ENCODE assay signal across 8 cellular contexts in the genomic region with DNA sequence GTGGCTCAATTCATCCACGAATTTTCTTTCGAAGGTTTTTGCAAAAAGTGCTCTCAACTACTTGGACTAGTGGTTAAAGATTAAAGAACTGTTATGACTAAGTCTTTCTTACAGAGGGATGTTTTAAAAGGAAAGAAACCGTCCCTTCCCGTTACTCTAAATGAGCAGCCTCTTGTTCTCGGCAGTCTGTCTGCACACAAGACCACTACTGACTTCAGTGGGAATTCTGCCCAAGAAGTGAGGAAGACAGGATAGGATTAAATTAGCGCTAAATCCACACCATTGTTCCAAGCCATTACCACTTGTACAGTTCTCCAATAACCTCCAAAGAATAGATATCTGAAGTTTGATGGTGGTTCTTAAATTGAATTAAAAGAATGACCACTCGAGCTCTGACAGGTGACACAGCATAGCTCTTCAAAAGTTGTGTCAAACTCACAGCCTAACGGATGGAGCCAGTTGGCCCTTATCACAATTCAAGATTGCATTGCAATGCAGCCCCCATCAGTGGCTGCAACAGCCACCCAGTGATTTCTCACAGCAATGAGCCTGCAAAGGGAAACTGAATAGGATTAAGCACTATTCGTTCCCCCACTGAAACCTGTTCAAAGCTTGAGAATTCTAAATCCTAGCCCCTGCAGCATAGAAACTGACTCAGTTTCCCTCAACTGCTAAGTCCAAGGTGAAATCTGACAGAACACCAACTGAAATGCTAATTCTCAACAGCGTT. TPM values are rescaled to one million over a fixed set of nuclear protein-coding genes. Genes with fewer than 3 reads are reported as not detected.
A peak's percentile ranks its signal among the peaks of the same experiment; 100 is the strongest.
DNase-seq lines count a peak whose midpoint lies in the region; ATAC-seq and TF ChIP-seq lines count a peak whose summit lies in the region.

No MANE protein-coding gene starts in this region.

- H2AK9ac ChIP-seq in IMR-90 (replicated peaks; ENCODE audit: low read depth, low read length, poor library complexity) = no peak overlapping the region

- 0 out of 2 replicates have a peak, but pooled peaks cover 2% of the 10 kb centered on the region for H3K36me3 ChIP-seq in IMR-90 (ENCODE audit: control insufficient read depth, insufficient read depth, low read length)
- peaks cover 0 to 6% (median 0%) of the 10 kb centered on the region in 3 experiments for H3K36me3 ChIP-seq in naive thymus-derived CD4-positive, alpha-beta T cell (ENCODE audit: control insufficient read depth in 2 of 3, insufficient read depth in 3 of 3, low read length in 3 of 3)

- peaks cover 2% of the 10 kb centered on the region; the same call in 1 of the 2 replicates for H3K9me1 ChIP-seq in IMR-90 (ENCODE audit: insufficient read depth, low read length)

- peaks cover 7 to 36% of the 10 kb centered on the region in 2 experiments for H3K79me1 ChIP-seq in IMR-90 (ENCODE audit: low read depth in 1 of 2, low read length in 2 of 2)

- peaks cover 21% of the 10 kb centered on the region for H3K4me1 Mint-ChIP-seq in central memory CD8-positive, alpha-beta T cell
- H3K4me1 Mint-ChIP-seq in naive thymus-derived CD4-positive, alpha-beta T cell = peaks cover 8 to 27% (median 25%) of the 10 kb centered on the region in 7 donors

- peak overlapping the region; percentile 21 for H3K14ac ChIP-seq in IMR-90 (replicated peaks; ENCODE audit: low read depth, low read length)

- H3K18ac ChIP-seq in IMR-90 (ENCODE audit: low read depth, low read length) = peak overlapping the region; percentile 49; the same call in 1 of the 2 replicates

- H2AK5ac ChIP-seq in IMR-90 (ENCODE audit: low read depth, low read length) = peak overlapping the region; percentile 46; the same call in 1 of the 2 replicates

- in situ Hi-C loops in IMR-90 (cut with MboI; ENCODE audit: low sequenced_read_pairs) = no loop called here

- ATAC-seq in IMR-90 (ENCODE audit: low read depth) (no peak), HG02973 (IDR thresholded peaks at IDR 0.05; ENCODE audit: unreplicated experiment) (no peak), HG03354 (IDR thresholded peaks at IDR 0.05; ENCODE audit: poor library complexity, severe bottlenecking, unreplicated experiment) (no peak), HG03520 (IDR thresholded peaks at IDR 0.05; ENCODE audit: unreplicated experiment) (no peak)
- ATAC-seq in central memory CD8-positive, alpha-beta T cell (replicated peaks; ENCODE audit: extremely low read depth, poor library complexity, severe bottlenecking) = no peak
- ATAC-seq in naive thymus-derived CD4-positive, alpha-beta T cell = no peak

- peak overlapping the region; percentile 56 for H3K27ac ChIP-seq in IMR-90 (ENCODE audit: insufficient read depth, low read length)
- H3K27ac ChIP-seq in naive thymus-derived CD4-positive, alpha-beta T cell (ENCODE audit: low read depth, low read length) = no peak overlapping the region

- H4K91ac ChIP-seq in IMR-90 (ENCODE audit: insufficient read depth, low read depth, low read length) = peak overlapping the region; percentile 38; the same call in 1 of the 2 replicates

- H2BK15ac ChIP-seq in IMR-90 (ENCODE audit: low read depth, low read length) = peak overlapping the region; percentile 11; the same call in 1 of the 3 replicates

- POLR2A ChIA-PET in IMR-90 (lab: Charles Lee; ENCODE audit: unreplicated experiment) = no interaction called here
- POLR2A ChIA-PET in naive thymus-derived CD4-positive, alpha-beta T cell (lab: Charles Lee) = interaction anchor here (0.8 kb wide), 1 partner anchor 8 kb away, joined by 4 read pairs; no protein-coding TSS in a partner anchor

- peak overlapping the region; percentile 90 for H3K9ac ChIP-seq in IMR-90 (ENCODE audit: low read depth, low read length)

- TF ChIP-seq CTCF in GM12875 (IDR thresholded peaks at IDR 0.05; ENCODE audit: borderline replicate concordance, insufficient read depth, low read depth, low read length) = no peak
- no peak for TF ChIP-seq CTCF in IMR-90 (conservative IDR thresholded peaks at IDR 0.05; ENCODE audit: low read depth, low read length)

- H3K4me3 ChIP-seq in GM12875 (ENCODE audit: low read depth, low read length) (peak overlapping the region; percentile 79), IMR-90 (ENCODE audit: insufficient read depth, low read depth, low read length) (peak overlapping the region; percentile 65)
- H3K4me3 ChIP-seq in naive thymus-derived CD4-positive, alpha-beta T cell (ENCODE audit: low read length) = no peak overlapping the region

- H4K5ac ChIP-seq in IMR-90 (ENCODE audit: low read depth, low read length) = no peak overlapping the region; the same call in 1 of the 2 replicates

- H2AFZ ChIP-seq in IMR-90 (replicated peaks; ENCODE audit: low read length, poor library complexity) = no peak overlapping the region

- WGBS in IMR-90 (ENCODE audit: extremely low coverage in 2 of 2, insufficient read length in 1 of 2), 2 experiments = no CpG with 5 or more reads among the region's 10 CpGs

- dilution Hi-C loops in IMR-90 (cut with HindIII; ENCODE audit: low sequenced_read_pairs, unreplicated experiment) = no loop called here

- peak overlapping the region; percentile 25 for H2BK120ac ChIP-seq in IMR-90 (ENCODE audit: low read depth, low read length)

- peak overlapping the region; percentile 33 for H3K56ac ChIP-seq in IMR-90 (ENCODE audit: extremely low read depth, insufficient read depth, low read length)

- intact Hi-C loops in IMR-90 (cut with micrococcal nuclease) = loop anchor here (1.0 to 5.0 kb wide), 4 partner anchors 30 to 176 kb away; no protein-coding TSS in a partner anchor
- intact Hi-C loops in naive thymus-derived CD4-positive, alpha-beta T cell (cut with micrococcal nuclease) = loop anchor here (5.0 to 10.0 kb wide), 5 partner anchors 56 to 926 kb away; a partner anchor contains a TSS

- BruUV-seq in IMR-90 (replicated peaks; lab: Mats Ljungman, UMichigan) = no TSS peak

- H3K27me3 Mint-ChIP-seq in central memory CD8-positive, alpha-beta T cell = no peaks in the 10 kb centered on the region
- H3K27me3 Mint-ChIP-seq in naive thymus-derived CD4-positive, alpha-beta T cell = peaks cover 0 to 29% (median 0%) of the 10 kb centered on the region in 5 donors

- H3K4me2 ChIP-seq in IMR-90 (ENCODE audit: low read depth, low read length) = peak overlapping the region; percentile 99

- peak overlapping the region; percentile 5 for H2BK20ac ChIP-seq in IMR-90 (ENCODE audit: low read depth, low read length)

- H2BK5ac ChIP-seq in IMR-90 (ENCODE audit: low read depth, low read length, poor library complexity, severe bottlenecking) = peak overlapping the region; percentile 89

- no peaks in the 10 kb centered on the region for H3K9me3 ChIP-seq in IMR-90 (ENCODE audit: control insufficient read depth, insufficient read depth, low read length)
- H3K9me3 ChIP-seq in naive thymus-derived CD4-positive, alpha-beta T cell (ENCODE audit: control insufficient read depth in 2 of 3, low read length in 3 of 3) = no peaks in the 10 kb centered on the region

- H3K4me3 Mint-ChIP-seq in central memory CD8-positive, alpha-beta T cell = peak overlapping the region; percentile 61
- H3K4me3 Mint-ChIP-seq in naive thymus-derived CD4-positive, alpha-beta T cell = peak overlapping the region; percentile 74 to 93 (median 88)

- peaks cover 1% of the 10 kb centered on the region for H3K36me3 Mint-ChIP-seq in central memory CD8-positive, alpha-beta T cell (ENCODE audit: insufficient read depth)
- H3K36me3 Mint-ChIP-seq in naive thymus-derived CD4-positive, alpha-beta T cell = peaks cover 0 to 5% (median 2%) of the 10 kb centered on the region in 5 donors

- CTCF ChIA-PET in IMR-90 (lab: Yijun Ruan, JAX) = interaction anchor here (0.6 to 0.8 kb wide), 2 partner anchors 97 to 132 kb away, joined by 3 read pairs; no protein-coding TSS in a partner anchor
- CTCF ChIA-PET in naive thymus-derived CD4-positive, alpha-beta T cell (lab: Charles Lee) = interaction anchor here (1.0 kb wide), 1 partner anchor 176 kb away, joined by 3 read pairs; no protein-coding TSS in a partner anchor

- H3K9me3 Mint-ChIP-seq in central memory CD8-positive, alpha-beta T cell = no peaks in the 10 kb centered on the region
- H3K9me3 Mint-ChIP-seq in naive thymus-derived CD4-positive, alpha-beta T cell = peaks cover 0 to 13% (median 5%) of the 10 kb centered on the region in 11 donors

- no peak for TF ChIP-seq POLR2A in IMR-90 (IDR thresholded peaks at IDR 0.05; ENCODE audit: low read depth, low read length)

- DNase-seq in IMR-90 = peak; percentile 67
- no peak for DNase-seq in central memory CD8-positive, alpha-beta T cell (ENCODE audit: low spot score in 2 of 2)
- DNase-seq in naive thymus-derived CD4-positive, alpha-beta T cell = no peak
- DNase-seq in T1000 (lab: John Stamatoyannopoulos, UW) = no peak

- H4K20me1 ChIP-seq in IMR-90 (ENCODE audit: insufficient read depth, low read length) = peaks cover 28% of the 10 kb centered on the region; the same call in 1 of the 2 replicates

- peak overlapping the region; percentile 79 for H3K4ac ChIP-seq in IMR-90 (ENCODE audit: low read depth, low read length)

- H3K27ac Mint-ChIP-seq in central memory CD8-positive, alpha-beta T cell (ENCODE audit: low read depth) = peak overlapping the region; percentile 42
- H3K27ac Mint-ChIP-seq in naive thymus-derived CD4-positive, alpha-beta T cell = peak overlapping the region in 8 of 9 donors; percentile 28 to 85 (median 70)

- peak overlapping the region; percentile 75; the same call in 1 of the 2 replicates for H3K23ac ChIP-seq in IMR-90 (ENCODE audit: low read depth, low read length)

- H3K27me3 ChIP-seq in IMR-90 (ENCODE audit: control insufficient read depth, insufficient read depth, low read length) = no peaks in the 10 kb centered on the region
- no peaks in the 10 kb centered on the region for H3K27me3 ChIP-seq in naive thymus-derived CD4-positive, alpha-beta T cell (ENCODE audit: control insufficient read depth in 2 of 2, insufficient read depth in 2 of 2, low read length in 2 of 2)

- peaks cover 3% of the 10 kb centered on the region; the same call in 1 of the 2 replicates for H3K4me1 ChIP-seq in IMR-90 (ENCODE audit: control insufficient read depth, insufficient read depth, low read length)
- H3K4me1 ChIP-seq in naive thymus-derived CD4-positive, alpha-beta T cell (ENCODE audit: control insufficient read depth in 2 of 2, insufficient read depth in 2 of 2, low read length in 2 of 2) = peaks cover 0 to 6% of the 10 kb centered on the region in 2 donors

- no peak for TF ChIP-seq RAD21 in IMR-90 (IDR thresholded peaks at IDR 0.05; ENCODE audit: low read length)

- H4K8ac ChIP-seq in IMR-90 (ENCODE audit: low read depth in 2 of 2, low read length in 2 of 2) = peak overlapping the region; percentile 7 to 25; a peak in 1 of 4 replicates

TF ChIP-seq in IMR-90, 13 proteins besides CTCF, POLR2A, EP300 and RAD21 (continues in another document):
- TF ChIP-seq MXI1 (IDR thresholded peaks at IDR 0.05; ENCODE audit: borderline replicate concordance, low read depth, low read length) (no peak), SMC3 (IDR thresholded peaks at IDR 0.05; ENCODE audit: low read depth, low read length) (no peak), CHD1 (IDR thresholded peaks at IDR 0.05; ENCODE audit: low read depth, low read length) (no peak), BHLHE40 (IDR thresholded peaks at IDR 0.05; ENCODE audit: low read depth, low read length) (no peak)

RNA-seq across cellular contexts. Expression of a gene that starts 1.8 kb away (rescaled TPM):
- 85.7 and 89.2 TPM in 2 replicates for total RNA-seq in IMR-90 (2012; rRNA removed)
- 81.5 and 99.8 TPM in 2 replicates for polyA plus RNA-seq in IMR-90 (2012; rRNA removed)
- polyA plus RNA-seq in IMR-90 (2012; cell fraction: cytosol; rRNA removed) = 21.4 and 45.0 TPM in 2 replicates
- polyA plus RNA-seq in IMR-90 (2012; cell fraction: nucleus; rRNA removed; ENCODE audit: low replicate concordance) = 75.6 and 386 TPM in 2 replicates
- 10 to 100 TPM; 10.3 to 26.9 (median 20.9) TPM for total RNA-seq in naive thymus-derived CD4-positive, alpha-beta T cell
- 1 to 10 TPM; 4.6 to 6.4 TPM for polyA plus RNA-seq in naive thymus-derived CD4-positive, alpha-beta T cell
